19 cellular contexts compared by ENCODE assay signal in genomic region chr22:26086359-26086758, GRCh38.
DNase-seq lines count a peak whose midpoint lies in the region; ATAC-seq and TF ChIP-seq lines count a peak whose summit lies in the region.
"Had no signal": no experiment of that assay in that cellular context is flagged by ENCODE, and none has a peak within 500 bp of the region (broad histone marks: within the 10 kb centered on the region; RNA-seq: fewer than 3 reads in every experiment).

No MANE protein-coding gene starts in this region.

- TF ChIP-seq CTCF in VCaP (conservative IDR thresholded peaks at IDR 0.05) (peak; percentile 70), psoas muscle (IDR thresholded peaks at IDR 0.05) (peak; percentile 18), stomach (IDR thresholded peaks at IDR 0.05) (no peak)

- H3K27ac ChIP-seq in VCaP (no peak overlapping the region), psoas muscle (no peak overlapping the region), stomach (no peak overlapping the region)
- H3K27ac ChIP-seq: pancreas, thoracic aorta had no signal

- no peak for TF ChIP-seq POLR2A in stomach (IDR thresholded peaks at IDR 0.05)

- no peak overlapping the region for H3K4me3 ChIP-seq in psoas muscle
- H3K4me3 ChIP-seq in stomach = no peak overlapping the region
- H3K4me3 ChIP-seq: pancreas, thoracic aorta had no signal

- intact Hi-C loops in psoas muscle (cut with DNase I) (loop anchor here in 1 of 2 donors (10.0 kb wide), 1 partner anchor 248 kb away; no protein-coding TSS in a partner anchor), stomach (cut with DNase I; ENCODE audit: low total_unique reads) (no loop called here)

- ATAC-seq in psoas muscle = peak in 1 of 4 donors; percentile 40
- no peak for ATAC-seq in GM21576 (IDR thresholded peaks at IDR 0.05; ENCODE audit: unreplicated experiment)
- ATAC-seq: activated CD8-positive, alpha-beta T cell treated with anti-CD3 and anti-CD28 coated beads, Interleukin-2, amount 10 ng/mL, durations not matched to agents 7 days and 5 days; pancreas; Right ventricle myocardium inferior had no signal

- TF ChIP-seq EP300 in stomach (IDR thresholded peaks at IDR 0.05) = no peak

- 10 to 20% (median 19%) methylated on average over 1 of the region's 1 CpG for WGBS in psoas muscle, 3 donors
- WGBS in stomach, 5 donors = 17 to 49% (median 43%) methylated on average over 1 of the region's 1 CpG

- DNase-seq in NCI-H2171 treated with DMSO at 0.1 percent for 48 hours (lab: John Stamatoyannopoulos, UW) (peak; percentile 54), NCI-H2171 (lab: John Stamatoyannopoulos, UW) (no peak), NCI-H1694 (lab: John Stamatoyannopoulos, UW) (peak; percentile 52), psoas muscle (no peak), occipital lobe (lab: John Stamatoyannopoulos, UW) (no peak), stomach (no peak)
- DNase-seq: activated CD8-positive, alpha-beta T cell treated with anti-CD3 and anti-CD28 coated beads, Interleukin-2, amount 10 ng/mL, durations not matched to agents 7 days and 5 days; activated effector memory CD4-positive, alpha-beta T cell treated with Interleukin-2 at 50 U/mL for 16 hours; aorta; Caco-2; dermis blood vessel endothelial cell; mesenchymal stem cell; NCI-H510A treated with DMSO at 0.1 percent for 48 hours; pancreas; T1000 had no signal

- H3K4me1 ChIP-seq in psoas muscle (no peaks in the 10 kb centered on the region), stomach (no peaks in the 10 kb centered on the region)
- H3K4me1 ChIP-seq: Caco-2, pancreas had no signal

- no peaks in the 10 kb centered on the region for H3K36me3 ChIP-seq in psoas muscle (ENCODE audit: insufficient read depth in 1 of 2, low read depth in 1 of 2)
- H3K36me3 ChIP-seq in stomach = no peaks in the 10 kb centered on the region
- H3K36me3 ChIP-seq: pancreas, thoracic aorta had no signal

- H3K27me3 ChIP-seq in psoas muscle (ENCODE audit: insufficient read depth in 3 of 3, low read length in 2 of 3) (peaks cover 0 to 21% (median 0%) of the 10 kb centered on the region in 3 donors), stomach (peaks cover 0 to 22% (median 0%) of the 10 kb centered on the region in 3 donors)

- H3K9me3 ChIP-seq in psoas muscle (no peaks in the 10 kb centered on the region), stomach (no peaks in the 10 kb centered on the region)
- H3K9me3 ChIP-seq: Caco-2, pancreas, thoracic aorta had no signal

Comparison
In these comparisons a context has a peak if more than half of its experiments do, and no peak if none do; other contexts are left out.
1. DNase-seq: peak in NCI-H2171 treated with DMSO at 0.1 percent for 48 hours (single experiment) and NCI-H1694 (single experiment); none in NCI-H2171 (single experiment), psoas muscle (0 of 2), occipital lobe (single experiment) and stomach (single experiment).
2. CTCF ChIP-seq: peak in VCaP (single experiment) and psoas muscle (single experiment); none in stomach (0 of 7).